8 cellular contexts compared by ENCODE assay signal in genomic region chr2:15560988-15561573, GRCh38. TPM values are rescaled to one million over a fixed set of nuclear protein-coding genes. Genes with fewer than 3 reads are reported as not detected.
DNase-seq lines count a peak whose midpoint lies in the region; TF ChIP-seq lines count a peak whose summit lies in the region.

Gene NBAS (minus strand): TSS chr2:15561334. CDS start chr2:15561304, 30 bp downstream.

- no peaks in the 10 kb centered on the region for H3K9me3 Mint-ChIP-seq in nephron
- H3K9me3 Mint-ChIP-seq in stimulated activated naive CD8-positive, alpha-beta T cell treated with anti-CD3 and anti-CD28 coated beads, Interleukin-15, Interleukin-2, amounts not matched to agents 100 ng/mL and 50 ng/mL, for 24 hours, result no peaks in the 10 kb centered on the region

- H3K27me3 Mint-ChIP-seq in nephron (ENCODE audit: low read depth), result peaks cover 4% of the 10 kb centered on the region
- H3K27me3 Mint-ChIP-seq in stimulated activated naive CD8-positive, alpha-beta T cell treated with anti-CD3 and anti-CD28 coated beads, Interleukin-15, Interleukin-2, amounts not matched to agents 100 ng/mL and 50 ng/mL, for 24 hours, result no peaks in the 10 kb centered on the region

- H3K4me1 Mint-ChIP-seq in nephron, result peaks cover 36% of the 10 kb centered on the region
- peaks cover 36% of the 10 kb centered on the region for H3K4me1 Mint-ChIP-seq in stimulated activated naive CD8-positive, alpha-beta T cell treated with anti-CD3 and anti-CD28 coated beads, Interleukin-15, Interleukin-2, amounts not matched to agents 100 ng/mL and 50 ng/mL, for 24 hours (ENCODE audit: low read depth)

- peak within 1 kb of the TSS; percentile 99 for H3K4me3 Mint-ChIP-seq in nephron
- H3K4me3 Mint-ChIP-seq in stimulated activated naive CD8-positive, alpha-beta T cell treated with anti-CD3 and anti-CD28 coated beads, Interleukin-15, Interleukin-2, amounts not matched to agents 100 ng/mL and 50 ng/mL, for 24 hours, result peak within 1 kb of the TSS; percentile 98

- H3K36me3 Mint-ChIP-seq in nephron (ENCODE audit: low read depth), result no peaks in the 10 kb centered on the region
- H3K36me3 Mint-ChIP-seq in stimulated activated naive CD8-positive, alpha-beta T cell treated with anti-CD3 and anti-CD28 coated beads, Interleukin-15, Interleukin-2, amounts not matched to agents 100 ng/mL and 50 ng/mL, for 24 hours (ENCODE audit: low read depth), result no peaks in the 10 kb centered on the region

- DNase-seq in ELF-1 (ENCODE audit: low read depth, low spot score) (peak; percentile 87), H4 (ENCODE audit: low spot score) (peak; percentile 60), LoVo (ENCODE audit: low spot score) (peak; percentile 80), SHP77 treated with DMSO at 0.1 percent for 48 hours (lab: John Stamatoyannopoulos, UW) (peak; percentile 93), fibroblast of the conjunctiva (ENCODE audit: low read depth) (peak; percentile 61)
- DNase-seq in activated effector memory CD4-positive, alpha-beta T cell treated with anti-CD3 and anti-CD28 coated beads, Interleukin-2, amount 50 U/mL, for 16 hours, result peak; percentile 91

- peak within 1 kb of the TSS; percentile 97 to 98 (median 98) for H3K27ac Mint-ChIP-seq in nephron
- peak within 1 kb of the TSS; percentile 92 for H3K27ac Mint-ChIP-seq in stimulated activated naive CD8-positive, alpha-beta T cell treated with anti-CD3 and anti-CD28 coated beads, Interleukin-15, Interleukin-2, amounts not matched to agents 100 ng/mL and 50 ng/mL, for 24 hours

- TF ChIP-seq CTCF in nephron (IDR thresholded peaks at IDR 0.05; ENCODE audit: unreplicated experiment in 3 of 3), result no peak

RNA-seq across cellular contexts. Expression of gene NBAS, which starts in this region (rescaled TPM):
- total RNA-seq in H4 (2014; rRNA removed; shearing (Covaris generic)), result 16.2 and 18.2 TPM in 2 replicates

Comparison
In these comparisons a context has a peak if more than half of its experiments do, and no peak if none do; other contexts are left out.
1. Peak in every context shown above with its lines: DNase-seq.